ENCODE assay signal across 14 cellular contexts in the genomic region with DNA sequence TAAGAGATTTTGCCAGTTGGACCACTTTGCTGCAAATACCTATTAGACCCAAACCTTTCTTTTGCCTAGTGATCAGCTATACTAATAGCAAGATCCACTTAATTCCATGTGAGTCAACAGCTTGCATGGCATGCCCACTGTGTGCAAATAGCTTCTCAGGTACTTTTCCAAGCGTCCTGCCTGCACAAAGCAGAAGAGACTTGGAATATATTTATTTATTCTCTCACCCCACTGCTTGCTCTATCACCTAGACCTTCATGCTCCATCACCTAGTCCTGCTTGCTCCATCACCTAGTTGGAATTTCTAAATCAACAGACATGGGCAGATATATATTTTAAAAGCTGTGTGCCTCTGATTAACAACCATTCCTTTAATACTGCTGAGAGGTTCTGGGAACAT. TPM values are rescaled to one million over a fixed set of nuclear protein-coding genes. Genes with fewer than 3 reads are reported as not detected.
DNase-seq lines count a peak whose midpoint lies in the region; ATAC-seq and TF ChIP-seq lines count a peak whose summit lies in the region.
"Had no signal": no experiment of that assay in that cellular context is flagged by ENCODE, and none has a peak within 500 bp of the region (broad histone marks: within the 10 kb centered on the region; RNA-seq: fewer than 3 reads in every experiment).

No MANE protein-coding gene starts in this region.

- H3K9me3 Mint-ChIP-seq in activated T-helper 2 cell treated with anti-CD3 and anti-CD28 coated beads, Interferon-gamma antibody, Interleukin-2, Interleukin-4, amounts not matched to agents 10 μg/mL and 5 μg/mL and 100 μg/mL, durations not matched to agents 14 hours and 24 hours and 36 hours: no peaks in the 10 kb centered on the region
- H3K9me3 Mint-ChIP-seq in naive thymus-derived CD4-positive, alpha-beta T cell: no peaks in the 10 kb centered on the region

- H3K4me1 Mint-ChIP-seq in activated T-helper 2 cell treated with anti-CD3 and anti-CD28 coated beads, Interferon-gamma antibody, Interleukin-2, Interleukin-4, amounts not matched to agents 10 μg/mL and 5 μg/mL and 100 μg/mL, durations not matched to agents 14 hours and 24 hours and 36 hours (ENCODE audit: low read depth): peaks cover 52% of the 10 kb centered on the region
- H3K4me1 Mint-ChIP-seq in naive thymus-derived CD4-positive, alpha-beta T cell: peaks cover 55 to 95% (median 88%) of the 10 kb centered on the region in 7 donors

- peaks cover 83% of the 10 kb centered on the region for H3K4me1 ChIP-seq in left ventricle myocardium inferior
- peaks cover 47 to 54% of the 10 kb centered on the region in 2 donors for H3K4me1 ChIP-seq in naive thymus-derived CD4-positive, alpha-beta T cell (ENCODE audit: control insufficient read depth in 2 of 2, insufficient read depth in 2 of 2, low read length in 2 of 2)
- H3K4me1 ChIP-seq in aorta (ENCODE audit: control insufficient read depth in 1 of 2, insufficient read depth in 2 of 2, low read length in 2 of 2): peaks cover 5 to 10% of the 10 kb centered on the region in 2 donors

- intact Hi-C loops in left ventricle myocardium inferior (cut with micrococcal nuclease): no loop called here
- intact Hi-C loops in cardiac septum (cut with DNase I): loop anchor here (5.0 kb wide), 1 partner anchor 49 kb away; the partner anchor contains the start of gene MBNL1
- intact Hi-C loops in activated T-helper 2 cell treated with anti-CD3 and anti-CD28 coated beads, Interferon-gamma antibody, Interleukin-2, Interleukin-4, amounts not matched to agents 10 μg/mL and 5 μg/mL and 100 μg/mL, durations not matched to agents 14 hours and 24 hours and 36 hours (cut with micrococcal nuclease): no loop called here
- intact Hi-C loops in naive thymus-derived CD4-positive, alpha-beta T cell (cut with micrococcal nuclease): loop anchor here in 1 of 2 donors (1.0 kb wide), 1 partner anchor 8 kb away; no protein-coding TSS in a partner anchor
- intact Hi-C loops in aorta (cut with DNase I): no loop called here

- TF ChIP-seq CTCF in left ventricle myocardium inferior (IDR thresholded peaks at IDR 0.05; ENCODE audit: borderline replicate concordance): no peak

- H3K27ac ChIP-seq in left ventricle myocardium inferior (replicated peaks): peak overlapping the region; percentile 76
- peak overlapping the region; percentile 15 for H3K27ac ChIP-seq in naive thymus-derived CD4-positive, alpha-beta T cell (ENCODE audit: low read depth, low read length)
- H3K27ac ChIP-seq in aorta (ENCODE audit: low read depth in 1 of 2, low read length in 2 of 2): peak overlapping the region; percentile 71 to 90
- H3K27ac ChIP-seq: BLaER1, lower lobe of right lung had no signal

- H3K27ac Mint-ChIP-seq in activated T-helper 2 cell treated with anti-CD3 and anti-CD28 coated beads, Interferon-gamma antibody, Interleukin-2, Interleukin-4, amounts not matched to agents 10 μg/mL and 5 μg/mL and 100 μg/mL, durations not matched to agents 14 hours and 24 hours and 36 hours: peak overlapping the region; percentile 54
- H3K27ac Mint-ChIP-seq in naive thymus-derived CD4-positive, alpha-beta T cell: peak overlapping the region in 8 of 9 donors; percentile 32 to 90 (median 64)

- no peaks in the 10 kb centered on the region for H3K27me3 ChIP-seq in left ventricle myocardium inferior (ENCODE audit: low read depth)
- H3K27me3 ChIP-seq in naive thymus-derived CD4-positive, alpha-beta T cell (ENCODE audit: control insufficient read depth in 2 of 2, insufficient read depth in 2 of 2, low read length in 2 of 2): no peaks in the 10 kb centered on the region
- H3K27me3 ChIP-seq in aorta (ENCODE audit: control insufficient read depth in 1 of 2, insufficient read depth in 2 of 2, low read length in 1 of 2): no peaks in the 10 kb centered on the region
- H3K27me3 ChIP-seq: BLaER1, body of pancreas had no signal

- no peaks in the 10 kb centered on the region for H3K27me3 Mint-ChIP-seq in activated T-helper 2 cell treated with anti-CD3 and anti-CD28 coated beads, Interferon-gamma antibody, Interleukin-2, Interleukin-4, amounts not matched to agents 10 μg/mL and 5 μg/mL and 100 μg/mL, durations not matched to agents 14 hours and 24 hours and 36 hours (ENCODE audit: low read depth)
- H3K27me3 Mint-ChIP-seq in naive thymus-derived CD4-positive, alpha-beta T cell: no peaks in the 10 kb centered on the region

- H3K4me3 ChIP-seq in left ventricle myocardium inferior (peak overlapping the region; percentile 2), aorta (ENCODE audit: low read length in 2 of 2) (no peak overlapping the region)
- no peak overlapping the region for H3K4me3 ChIP-seq in naive thymus-derived CD4-positive, alpha-beta T cell (ENCODE audit: low read length)
- H3K4me3 ChIP-seq: BLaER1, body of pancreas, lower lobe of right lung had no signal

- WGBS in aorta, 2 donors: 53 to 61% methylated on average over 1 of the region's 1 CpG

- CTCF ChIA-PET in naive thymus-derived CD4-positive, alpha-beta T cell (lab: Charles Lee): interaction anchor here (1.2 kb wide), 1 partner anchor 13 kb away, joined by 3 read pairs; no protein-coding TSS in a partner anchor

- H3K9me3 ChIP-seq in left ventricle myocardium inferior (replicated peaks) (no peaks in the 10 kb centered on the region), aorta (ENCODE audit: control insufficient read depth, low read length) (no peaks in the 10 kb centered on the region)
- no peaks in the 10 kb centered on the region for H3K9me3 ChIP-seq in naive thymus-derived CD4-positive, alpha-beta T cell (ENCODE audit: control insufficient read depth in 2 of 3, low read length in 3 of 3)
- H3K9me3 ChIP-seq: BLaER1, body of pancreas, lower lobe of right lung had no signal

- H3K36me3 ChIP-seq in left ventricle myocardium inferior: no peaks in the 10 kb centered on the region
- H3K36me3 ChIP-seq in naive thymus-derived CD4-positive, alpha-beta T cell (ENCODE audit: control insufficient read depth in 2 of 3, insufficient read depth in 3 of 3, low read length in 3 of 3): peaks cover 0 to 7% (median 4%) of the 10 kb centered on the region in 3 experiments
- no peaks in the 10 kb centered on the region for H3K36me3 ChIP-seq in aorta (ENCODE audit: control insufficient read depth in 1 of 2, insufficient read depth in 2 of 2, low read length in 1 of 2)
- H3K36me3 ChIP-seq: lower lobe of right lung had no signal

- POLR2A ChIA-PET in naive thymus-derived CD4-positive, alpha-beta T cell (lab: Charles Lee): interaction anchor here (1.1 kb wide), 1 partner anchor 13 kb away, joined by 3 read pairs; no protein-coding TSS in a partner anchor

- H3K4me3 Mint-ChIP-seq in activated T-helper 2 cell treated with anti-CD3 and anti-CD28 coated beads, Interferon-gamma antibody, Interleukin-2, Interleukin-4, amounts not matched to agents 10 μg/mL and 5 μg/mL and 100 μg/mL, durations not matched to agents 14 hours and 24 hours and 36 hours (ENCODE audit: low read depth): no peak overlapping the region
- peak overlapping the region in 7 of 10 donors; percentile 53 to 80 (median 58) for H3K4me3 Mint-ChIP-seq in naive thymus-derived CD4-positive, alpha-beta T cell

- no peak for DNase-seq in left ventricle myocardium inferior
- DNase-seq in cardiac septum (ENCODE audit: low spot score): no peak
- no peak for DNase-seq in activated T-helper 2 cell treated with anti-CD3 and anti-CD28 coated beads, Interferon-gamma antibody, Interleukin-2, Interleukin-4, amounts not matched to agents 10 μg/mL and 5 μg/mL and 100 μg/mL, durations not matched to agents 14 hours and 24 hours and 36 hours (ENCODE audit: low spot score)
- DNase-seq in naive thymus-derived CD4-positive, alpha-beta T cell: no peak
- DNase-seq in aorta: no peak
- DNase-seq in kidney tubule cell (ENCODE audit: low spot score): no peak
- DNase-seq in NK-92 treated with Interleukin-12 subunit alpha and Interleukin-12 subunit beta, amount 100 ng/mL, for 24 hours (lab: John Stamatoyannopoulos, UW): no peak
- no peak for DNase-seq in NCI-H1436 treated with DMSO at 0.1 percent for 48 hours (lab: John Stamatoyannopoulos, UW)
- DNase-seq: body of pancreas; head of caudate nucleus; lower lobe of right lung; NCI-H2081; stimulated activated CD8-positive, alpha-beta memory T cell treated with anti-CD3 and anti-CD28 coated beads, Interleukin-4, amount 100 ng/mL, for 48 hours had no signal

- H3K36me3 Mint-ChIP-seq in activated T-helper 2 cell treated with anti-CD3 and anti-CD28 coated beads, Interferon-gamma antibody, Interleukin-2, Interleukin-4, amounts not matched to agents 10 μg/mL and 5 μg/mL and 100 μg/mL, durations not matched to agents 14 hours and 24 hours and 36 hours (ENCODE audit: low read depth): peaks cover 47% of the 10 kb centered on the region
- H3K36me3 Mint-ChIP-seq in naive thymus-derived CD4-positive, alpha-beta T cell: peaks cover 0 to 40% (median 20%) of the 10 kb centered on the region in 5 donors

- no peak for ATAC-seq in naive thymus-derived CD4-positive, alpha-beta T cell
- no peak for ATAC-seq in aorta (ENCODE audit: low FRiP score)

RNA-seq across cellular contexts. Expression of gene MBNL1, which starts 47.6 kb away (rescaled TPM):
- total RNA-seq in left ventricle myocardium inferior: 172 TPM
- total RNA-seq in cardiac septum: 178 TPM
- 230 and 244 TPM in 2 replicates for total RNA-seq in activated T-helper 2 cell treated with anti-CD3 and anti-CD28 coated beads, Interferon-gamma antibody, Interleukin-2, Interleukin-4, amounts not matched to agents 10 μg/mL and 5 μg/mL and 100 μg/mL, durations not matched to agents 14 hours and 24 hours and 36 hours
- 100 to 1,000 TPM; 459 to 675 (median 508) TPM for total RNA-seq in naive thymus-derived CD4-positive, alpha-beta T cell
- polyA plus RNA-seq in naive thymus-derived CD4-positive, alpha-beta T cell: 100 to 1,000 TPM; 371 to 389 TPM
- total RNA-seq in aorta: 100 to 1,000 TPM; 485 to 689 TPM
- polyA plus RNA-seq in aorta: 100 to 1,000 TPM; 141 to 182 TPM

Comparison
In these comparisons a context has a peak if more than half of its experiments do, and no peak if none do; other contexts are left out.
1. H3K27ac ChIP-seq: peak in every context shown above with its lines; median percentile 80 in aorta; 76 in left ventricle myocardium inferior; 15 in naive thymus-derived CD4-positive, alpha-beta T cell.